In genomic region chr2:104501929-104502328, GRCh38 we compare ENCODE assay signal across 21 cellular contexts.
"Had no signal": no experiment of that assay in that cellular context is flagged by ENCODE, and none has a peak within 500 bp of the region (broad histone marks: within the 10 kb centered on the region; RNA-seq: fewer than 3 reads in every experiment).

No MANE protein-coding gene starts in this region.

- H3K36me3 ChIP-seq: SJSA1 had no signal

- H3K4me2 ChIP-seq: KMS-11 had no signal

- H3K4me1 ChIP-seq: SJSA1 had no signal

- H3K9me3 ChIP-seq: SJSA1 had no signal

- H3K9ac ChIP-seq: KMS-11 had no signal

- ATAC-seq: HepG2, Panc1, PC-3 had no signal

- H3K4me3 ChIP-seq: SJSA1, SK-N-MC had no signal

- H3K27ac ChIP-seq: KMS-11, RWPE1, SJSA1, SK-N-MC had no signal

- DNase-seq: IMR-90, Kasumi-1, MM.1S, NCI-H1436, NCI-H187, NCI-H2081 treated with DMSO at 0.1 percent for 48 hours, NCI-H2171, NCI-H226, NCI-H446, NCI-H510A, NCI-H524 treated with DMSO at 0.1 percent for 48 hours, NCI-H69, NCI-H774, PC-3, SIG-M5 had no signal
